Comparison of ENCODE assay signal across 18 cellular contexts in the genomic region with DNA sequence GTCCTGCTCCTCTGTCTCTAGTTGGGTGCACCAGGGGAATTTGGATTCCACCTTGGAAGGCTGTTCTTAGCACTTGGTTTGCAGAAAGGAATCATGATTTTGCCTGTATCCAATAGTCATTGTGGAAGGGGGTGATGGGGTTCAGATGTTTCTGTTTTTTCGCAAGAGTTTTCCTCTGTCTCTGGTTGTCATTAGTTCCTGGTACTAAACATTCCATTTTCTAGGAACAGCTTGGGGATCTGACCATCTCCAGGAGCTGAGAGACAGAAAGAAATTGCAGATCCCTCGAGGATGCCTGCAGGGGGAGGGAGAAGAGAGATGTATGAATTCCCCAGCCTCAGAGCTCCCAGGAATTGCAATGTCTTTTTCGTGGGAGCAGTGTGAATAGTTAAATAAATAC.
DNase-seq lines count a peak whose midpoint lies in the region; ATAC-seq and TF ChIP-seq lines count a peak whose summit lies in the region.
"Had no signal": no experiment of that assay in that cellular context is flagged by ENCODE, and none has a peak within 500 bp of the region (broad histone marks: within the 10 kb centered on the region; RNA-seq: fewer than 3 reads in every experiment).

No MANE protein-coding gene starts in this region.

- TF ChIP-seq CTCF in esophagus muscularis mucosa (IDR thresholded peaks at IDR 0.05) (no peak), heart right ventricle (IDR thresholded peaks at IDR 0.05) (no peak)

- no peak for TF ChIP-seq EP300 in esophagus muscularis mucosa (IDR thresholded peaks at IDR 0.05)

- intact Hi-C loops in esophagus muscularis mucosa (cut with DNase I) (no loop called here), sciatic nerve (cut with DNase I) (no loop called here), heart right ventricle (cut with DNase I) (no loop called here)

- 42% methylated on average over 3 of the region's 3 CpGs for WGBS in esophagus muscularis mucosa
- 45 to 54% methylated on average over 3 of the region's 3 CpGs for WGBS in heart right ventricle, 2 donors

- no peaks in the 10 kb centered on the region for H3K27me3 ChIP-seq in esophagus muscularis mucosa
- peaks cover 0 to 12% (median 0%) of the 10 kb centered on the region in 7 donors for H3K27me3 ChIP-seq in heart right ventricle
- H3K27me3 ChIP-seq: BLaER1 treated with 17β-estradiol and CSF1 and Interleukin-3, amounts not matched to agents 10 nM and 100 nM had no signal

- no peak for TF ChIP-seq POLR2A in esophagus muscularis mucosa (IDR thresholded peaks at IDR 0.05; ENCODE audit: low read depth)

- H3K4me3 ChIP-seq in esophagus muscularis mucosa (no peak overlapping the region), heart right ventricle (no peak overlapping the region)
- H3K4me3 ChIP-seq: BLaER1 treated with 17β-estradiol and CSF1 and Interleukin-3, amounts not matched to agents 10 nM and 100 nM had no signal

- H3K9me3 ChIP-seq in esophagus muscularis mucosa (peaks cover 0 to 8% (median 7%) of the 10 kb centered on the region in 4 donors), heart right ventricle (peaks cover 0 to 11% (median 6%) of the 10 kb centered on the region in 11 donors)

- ATAC-seq in sciatic nerve, result peak; percentile 59
- ATAC-seq in heart right ventricle, result no peak
- ATAC-seq: CD8-positive, alpha-beta T cell had no signal

- H3K27ac ChIP-seq in esophagus muscularis mucosa (replicated peaks in 1 of 4) (no peak overlapping the region), heart right ventricle (no peak overlapping the region)
- H3K27ac ChIP-seq: C4-2B had no signal

- DNase-seq in EH (ENCODE audit: low read depth) (peak; percentile 6), esophagus muscularis mucosa (ENCODE audit: extremely low spot score) (peak; percentile 29), sciatic nerve (ENCODE audit: low spot score) (no peak), heart right ventricle (no peak), NCI-H2196 treated with DMSO at 0.1 percent for 48 hours (lab: John Stamatoyannopoulos, UW; ENCODE audit: unreplicated experiment) (no peak)
- DNase-seq in stimulated activated CD4-positive, alpha-beta T cell treated with anti-CD3 and anti-CD28 coated beads, Interleukin-2, amount 100 ng/mL, for 24 hours, result no peak
- DNase-seq: 8988T; ACHN; AML-193; Caco-2; Calu3; CD4-positive, alpha-beta T cell; CD8-positive, alpha-beta T cell; DMS79 treated with DMSO at 0.1 percent for 48 hours; EL; GDM1 had no signal

- H3K4me1 ChIP-seq in esophagus muscularis mucosa (no peaks in the 10 kb centered on the region), heart right ventricle (peaks cover 0 to 4% (median 0%) of the 10 kb centered on the region in 9 donors)
- H3K4me1 ChIP-seq: Caco-2 had no signal

- H3K36me3 ChIP-seq in esophagus muscularis mucosa (no peaks in the 10 kb centered on the region), heart right ventricle (no peaks in the 10 kb centered on the region)

Comparison
In these comparisons a context has a peak if more than half of its experiments do, and no peak if none do; other contexts are left out.
1. DNase-seq: peak in EH (single experiment) and esophagus muscularis mucosa (single experiment); none in sciatic nerve (single experiment), stimulated activated CD4-positive, alpha-beta T cell treated with anti-CD3 and anti-CD28 coated beads, Interleukin-2, amount 100 ng/mL, for 24 hours (0 of 2), heart right ventricle (0 of 2) and NCI-H2196 treated with DMSO at 0.1 percent for 48 hours (single experiment).